In genomic region chr4:145485120-145485519, GRCh38 we compare ENCODE assay signal across 20 cellular contexts.
"Had no signal": no experiment of that assay in that cellular context is flagged by ENCODE, and none has a peak within 500 bp of the region (broad histone marks: within the 10 kb centered on the region; RNA-seq: fewer than 3 reads in every experiment).

No MANE protein-coding gene starts in this region.

- H3K9me3 ChIP-seq: colonic mucosa, heart left ventricle, right atrium auricular region, stomach, thoracic aorta, transverse colon had no signal

- H3K27me3 ChIP-seq: colonic mucosa, foreskin keratinocyte, heart left ventricle, right atrium auricular region, stomach, transverse colon had no signal

- H3K4me3 ChIP-seq: colonic mucosa, right atrium auricular region, thoracic aorta, transverse colon had no signal

- H3K4me1 ChIP-seq: colonic mucosa had no signal

- H3K4me3 Mint-ChIP-seq: naive thymus-derived CD4-positive, alpha-beta T cell; neural crest cell had no signal

- ATAC-seq: foreskin keratinocyte; heart left ventricle; naive thymus-derived CD4-positive, alpha-beta T cell had no signal

- H3K9me3 Mint-ChIP-seq: neural crest cell had no signal

- H3K36me3 ChIP-seq: colonic mucosa, heart left ventricle, right atrium auricular region, stomach, thoracic aorta, transverse colon had no signal

- FAIRE-seq: islet of Langerhans, small intestine had no signal

- H3K27ac Mint-ChIP-seq: naive thymus-derived CD4-positive, alpha-beta T cell had no signal

- H3K27ac ChIP-seq: colonic mucosa, right atrium auricular region, stomach, thoracic aorta, transverse colon had no signal

- DNase-seq: colonic mucosa; dermis blood vessel endothelial cell; erythroblast; foreskin keratinocyte; heart left ventricle; hypothalamus; kidney glomerular epithelial cell; mammary epithelial cell; naive thymus-derived CD4-positive, alpha-beta T cell; posterior cingulate gyrus; small intestine; stimulated activated CD4-positive, alpha-beta T cell treated with anti-CD3 and anti-CD28 coated beads, Interleukin-12 subunit alpha, Interleukin-12 subunit beta, amount 100 ng/mL, for 4 hours; stimulated activated naive CD4-positive, alpha-beta T cell; stomach; substantia nigra; transverse colon had no signal
